In the genomic region with DNA sequence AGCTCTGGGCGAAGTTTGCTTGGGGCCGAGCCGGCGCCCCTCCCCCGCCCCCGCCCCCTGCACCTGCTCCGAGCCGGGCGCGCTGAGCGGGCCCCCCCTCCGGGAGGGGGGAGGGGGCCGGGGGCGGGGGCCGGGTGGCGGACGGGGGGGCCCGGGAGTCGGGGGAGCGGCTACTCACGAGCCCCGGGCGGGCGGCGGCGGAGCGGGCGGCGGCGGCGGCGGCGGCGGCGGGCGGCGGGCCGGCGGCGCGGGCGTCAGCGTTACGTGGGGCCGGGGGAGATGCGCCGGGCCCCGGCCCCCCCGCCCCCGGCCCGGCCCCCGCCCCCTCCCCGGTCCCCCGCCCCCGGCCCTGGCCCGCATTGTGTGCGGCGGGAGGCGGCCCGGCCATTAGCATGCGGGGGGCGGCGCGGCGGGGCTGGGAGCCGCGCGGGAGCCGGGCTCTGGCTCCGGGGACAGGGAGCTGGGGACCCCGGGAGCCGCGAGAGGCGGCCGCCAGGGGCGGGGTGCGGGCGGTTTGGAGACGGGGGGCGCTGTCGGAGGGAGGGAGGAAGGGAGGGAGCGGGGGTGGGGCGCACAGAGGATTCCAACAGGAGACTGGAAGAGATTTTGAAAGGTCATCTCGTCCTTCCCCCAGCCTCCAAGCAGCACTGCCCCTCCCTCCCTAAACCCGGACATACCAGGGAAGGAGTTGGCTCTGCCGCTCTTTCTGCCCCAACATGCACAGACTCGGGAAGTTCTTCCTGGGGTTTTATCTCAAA, we compare ENCODE assay signal across 8 cellular contexts. TPM values are rescaled to one million over a fixed set of nuclear protein-coding genes. Genes with fewer than 3 reads are reported as not detected.
DNase-seq lines count a peak whose midpoint lies in the region; ATAC-seq and TF ChIP-seq lines count a peak whose summit lies in the region.

Gene ZNF219 (minus strand): TSS at position 522 of the 758 bp plus-strand sequence. CDS start 5,064 bp downstream, outside the sequence.

- TF ChIP-seq CTCF in RWPE2 (IDR thresholded peaks at IDR 0.05; ENCODE audit: poor library complexity, severe bottlenecking) (peak; percentile 7), breast epithelium (IDR thresholded peaks at IDR 0.05) (no peak)

- peaks cover 35% of the 10 kb centered on the region for H4K20me1 ChIP-seq in BLaER1

- H3K27me3 ChIP-seq in BLaER1 = no peaks in the 10 kb centered on the region
- no peaks in the 10 kb centered on the region for H3K27me3 ChIP-seq in RWPE2 (ENCODE audit: insufficient read depth, poor library complexity, severe bottlenecking)
- no peaks in the 10 kb centered on the region for H3K27me3 ChIP-seq in breast epithelium

- intact Hi-C loops in breast epithelium (cut with DNase I; ENCODE audit: low total_unique reads) = no loop called here

- peaks cover 2% of the 10 kb centered on the region for H3K36me3 ChIP-seq in BLaER1
- H3K36me3 ChIP-seq in RWPE2 (ENCODE audit: low read depth) = no peaks in the 10 kb centered on the region
- no peaks in the 10 kb centered on the region for H3K36me3 ChIP-seq in breast epithelium

- peak within 1 kb of the TSS; percentile 87 for H3K9ac ChIP-seq in BLaER1

- H3K9me3 ChIP-seq in BLaER1 (no peaks in the 10 kb centered on the region), RWPE2 (ENCODE audit: severe bottlenecking) (no peaks in the 10 kb centered on the region), breast epithelium (no peaks in the 10 kb centered on the region)

- peak within 1 kb of the TSS; percentile 78 for H3K4me3 ChIP-seq in BLaER1
- H3K4me3 ChIP-seq in RWPE2 (ENCODE audit: severe bottlenecking) = peak within 1 kb of the TSS; percentile 49
- peak within 1 kb of the TSS; percentile 61 to 88 (median 68) for H3K4me3 ChIP-seq in breast epithelium

- peak within 1 kb of the TSS; percentile 86 for H3K4me2 ChIP-seq in BLaER1

- DNase-seq in HCEC 1CT (peak; percentile 10), RWPE2 (ENCODE audit: low spot score) (peak; percentile 83), breast epithelium (ENCODE audit: low spot score in 2 of 2) (peak in 1 of 2 donors; percentile 75), iPS DF 19.7 (ENCODE audit: low read depth, low spot score) (peak; percentile 72), renal cortical epithelial cell (ENCODE audit: low read depth) (no peak), 8988T (no peak)

- peak; percentile 59 for ATAC-seq in RWPE2 (ENCODE audit: low read depth)
- ATAC-seq in GM18868 (IDR thresholded peaks at IDR 0.05; ENCODE audit: unreplicated experiment) = no peak

- peak within 1 kb of the TSS; percentile 89 for H3K27ac ChIP-seq in BLaER1
- peak within 1 kb of the TSS; percentile 62 for H3K27ac ChIP-seq in RWPE2 (ENCODE audit: poor library complexity, severe bottlenecking)
- H3K27ac ChIP-seq in breast epithelium = peak within 1 kb of the TSS; percentile 94 to 98

- H3K4me1 ChIP-seq in BLaER1 (peaks cover 80% of the 10 kb centered on the region), RWPE2 (ENCODE audit: insufficient read depth, poor library complexity, severe bottlenecking) (peaks cover 29% of the 10 kb centered on the region), breast epithelium (peaks cover 0 to 8% of the 10 kb centered on the region in 2 donors)

- no peak for TF ChIP-seq POLR2A in breast epithelium (IDR thresholded peaks at IDR 0.05)

RNA-seq across cellular contexts. Expression of gene ZNF219, which starts in this region (rescaled TPM):
- total RNA-seq in breast epithelium = 10 to 100 TPM; 32.4 to 62.2 (median 32.8) TPM
- 6.6 and 14.9 TPM in 2 replicates for total RNA-seq in renal cortical epithelial cell

Comparison
In these comparisons a context has a peak if more than half of its experiments do, and no peak if none do; other contexts are left out.
1. DNase-seq: peak in HCEC 1CT (single experiment), RWPE2 (single experiment) and iPS DF 19.7 (single experiment); none in renal cortical epithelial cell (single experiment) and 8988T (single experiment).
2. Peak in every context shown above with its lines, with median percentiles within 50 percentile points of each other: H3K27ac ChIP-seq and H3K4me3 ChIP-seq.